11 cellular contexts compared by ENCODE assay signal in genomic region chr1:199685369-199685768, GRCh38.
DNase-seq lines count a peak whose midpoint lies in the region; ATAC-seq lines count a peak whose summit lies in the region.
"Had no signal": no experiment of that assay in that cellular context is flagged by ENCODE, and none has a peak within 500 bp of the region (broad histone marks: within the 10 kb centered on the region; RNA-seq: fewer than 3 reads in every experiment).

No MANE protein-coding gene starts in this region.

- H2BK5ac ChIP-seq in mesenchymal stem cell (ENCODE audit: low read depth, low read length, poor library complexity, severe bottlenecking), result no peak overlapping the region

- no peak overlapping the region for H4K91ac ChIP-seq in mesenchymal stem cell (ENCODE audit: low read length)

- H2AFZ ChIP-seq in mesenchymal stem cell (ENCODE audit: low read depth, low read length), result no peak overlapping the region

- H3K27me3 ChIP-seq in mesenchymal stem cell (ENCODE audit: control insufficient read depth in 1 of 2, insufficient read depth in 1 of 2, low read length in 2 of 2), result no peaks in the 10 kb centered on the region
- no peaks in the 10 kb centered on the region for H3K27me3 ChIP-seq in aorta (ENCODE audit: control insufficient read depth in 1 of 2, insufficient read depth in 2 of 2, low read length in 1 of 2)
- H3K27me3 ChIP-seq: uterus had no signal

- DNase-seq in Caki2 (ENCODE audit: low read depth), result peak; percentile 38
- DNase-seq in LoVo (ENCODE audit: low spot score), result peak; percentile 59
- peak; percentile 82 for DNase-seq in dermis blood vessel endothelial cell
- DNase-seq in mesenchymal stem cell, result peak; percentile 73
- no peak for DNase-seq in aorta
- no peak for DNase-seq in Right ventricle myocardium superior
- DNase-seq: stimulated activated CD4-positive, alpha-beta T cell treated with anti-CD3 and anti-CD28 coated beads, Interleukin-12 subunit alpha, Interleukin-12 subunit beta, amount 100 ng/mL, for 4 hours; uterus had no signal

- no peak overlapping the region for H2BK12ac ChIP-seq in mesenchymal stem cell (ENCODE audit: low read length in 2 of 2)

- H3K36me3 ChIP-seq in mesenchymal stem cell (ENCODE audit: control insufficient read depth in 1 of 2, insufficient read depth in 2 of 2, low read depth in 1 of 2, low read length in 2 of 2), result no peaks in the 10 kb centered on the region
- no peaks in the 10 kb centered on the region for H3K36me3 ChIP-seq in aorta (ENCODE audit: control insufficient read depth in 1 of 2, insufficient read depth in 2 of 2, low read length in 1 of 2)
- H3K36me3 ChIP-seq: uterus had no signal

- H3K18ac ChIP-seq in mesenchymal stem cell (ENCODE audit: low read depth in 1 of 2, low read length in 2 of 2), result no peak overlapping the region

- no peak overlapping the region for H4K8ac ChIP-seq in mesenchymal stem cell (ENCODE audit: low read length)

- H3K27ac ChIP-seq in mesenchymal stem cell (ENCODE audit: low read length, poor library complexity, severe bottlenecking) (no peak overlapping the region), aorta (ENCODE audit: low read depth in 1 of 2, low read length in 2 of 2) (no peak overlapping the region)
- H3K27ac ChIP-seq: C4-2B, uterus had no signal

- H3K4me2 ChIP-seq in mesenchymal stem cell (ENCODE audit: low read length, poor library complexity, severe bottlenecking), result no peak overlapping the region

- in situ Hi-C loops in Caki2 (cut with HindIII; ENCODE audit: low pct_unique_long_range_greater_than_20kb, low sequenced_read_pairs), result loop anchor here (25.0 kb wide), 1 partner anchor 502 kb away; no protein-coding TSS in a partner anchor

- H3K4me1 ChIP-seq in mesenchymal stem cell (ENCODE audit: control insufficient read depth, insufficient read depth, low read depth, low read length) (peaks cover 4% of the 10 kb centered on the region), aorta (ENCODE audit: control insufficient read depth in 1 of 2, insufficient read depth in 2 of 2, low read length in 2 of 2) (no peaks in the 10 kb centered on the region)
- H3K4me1 ChIP-seq: uterus had no signal

- no peak for ATAC-seq in GM18498 (IDR thresholded peaks at IDR 0.05; ENCODE audit: unreplicated experiment)
- no peak for ATAC-seq in aorta (ENCODE audit: low FRiP score)
- ATAC-seq in GM19351 (IDR thresholded peaks at IDR 0.05; ENCODE audit: unreplicated experiment), result no peak
- no peak for ATAC-seq in Right ventricle myocardium superior (ENCODE audit: poor library complexity)

- H3K79me1 ChIP-seq in mesenchymal stem cell (replicated peaks; ENCODE audit: low read length, poor library complexity, severe bottlenecking), result no peaks in the 10 kb centered on the region

- H3K9ac ChIP-seq in mesenchymal stem cell (ENCODE audit: low read length), result peak overlapping the region; percentile 16

- H3K9me3 ChIP-seq in mesenchymal stem cell (ENCODE audit: control insufficient read depth, low read length), result no peaks in the 10 kb centered on the region
- no peaks in the 10 kb centered on the region for H3K9me3 ChIP-seq in aorta (ENCODE audit: control insufficient read depth, low read length)
- H3K9me3 ChIP-seq: uterus had no signal

- H3K4me3 ChIP-seq in mesenchymal stem cell (ENCODE audit: insufficient read depth in 1 of 2, low read depth in 1 of 2, low read length in 2 of 2), result no peak overlapping the region
- H3K4me3 ChIP-seq in aorta (ENCODE audit: low read length in 2 of 2), result no peak overlapping the region
- H3K4me3 ChIP-seq: uterus had no signal

- intact Hi-C loops in aorta (cut with DNase I), result loop anchor here in 1 of 2 donors (10.0 kb wide), 1 partner anchor 829 kb away; no protein-coding TSS in a partner anchor
- intact Hi-C loops in Right ventricle myocardium superior (cut with DNase I), result loop anchor here (10.0 kb wide), 1 partner anchor 619 kb away; no protein-coding TSS in a partner anchor

- 56% methylated on average over 2 of the region's 2 CpGs for WGBS in mesenchymal stem cell
- WGBS in aorta, 2 donors, result 32 to 40% methylated on average over 2 of the region's 2 CpGs

- H3K14ac ChIP-seq in mesenchymal stem cell (ENCODE audit: low read length in 2 of 2), result no peak overlapping the region

- no peak overlapping the region for H2AK5ac ChIP-seq in mesenchymal stem cell (ENCODE audit: low read length, severe bottlenecking)

- no peak overlapping the region for H2BK15ac ChIP-seq in mesenchymal stem cell (ENCODE audit: low read depth, poor library complexity, severe bottlenecking)

- H2BK120ac ChIP-seq in mesenchymal stem cell (ENCODE audit: low read depth, low read length), result no peak overlapping the region

- no peak overlapping the region for H3K23ac ChIP-seq in mesenchymal stem cell (ENCODE audit: low read length in 2 of 2)

- H3K4ac ChIP-seq in mesenchymal stem cell (ENCODE audit: low read depth in 1 of 2, low read length in 2 of 2), result no peak overlapping the region

Comparison
In these comparisons a context has a peak if more than half of its experiments do, and no peak if none do; other contexts are left out.
1. DNase-seq: peak in Caki2 (single experiment), LoVo (single experiment), dermis blood vessel endothelial cell (single experiment) and mesenchymal stem cell (single experiment); none in aorta (0 of 2) and Right ventricle myocardium superior (single experiment).